ENCODE assay signal across 9 cellular contexts in the genomic region with DNA sequence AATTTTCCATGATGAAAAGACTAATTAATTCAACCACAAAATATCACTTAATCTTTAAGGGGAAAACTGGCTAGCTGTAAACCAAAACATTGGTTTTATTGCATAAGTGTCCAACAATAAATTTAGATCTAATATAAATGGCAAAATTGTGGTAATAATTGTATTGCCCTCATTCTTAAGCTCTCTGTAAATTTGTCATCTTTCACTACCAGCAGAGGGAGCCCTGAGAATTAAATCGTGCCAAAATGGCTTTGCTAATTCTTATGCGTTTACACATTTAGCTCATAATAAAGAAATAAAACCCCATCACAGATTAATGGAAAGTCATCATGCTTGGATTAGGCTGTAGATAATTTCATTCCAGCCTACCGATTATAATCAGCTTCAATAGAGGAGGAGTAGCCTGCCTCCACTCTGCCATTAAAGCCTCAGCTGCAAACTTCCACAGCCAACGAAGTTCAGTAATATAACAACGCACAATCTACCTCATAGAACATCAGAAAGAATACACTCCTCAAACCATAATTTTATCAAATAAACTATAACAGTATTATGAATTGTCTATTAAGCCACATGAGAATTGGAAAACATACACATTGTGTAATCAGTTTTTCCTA.
DNase-seq lines count a peak whose midpoint lies in the region; ATAC-seq, FAIRE-seq and TF ChIP-seq lines count a peak whose summit lies in the region.
"Had no signal": no experiment of that assay in that cellular context is flagged by ENCODE, and none has a peak within 500 bp of the region (broad histone marks: within the 10 kb centered on the region; RNA-seq: fewer than 3 reads in every experiment).

No MANE protein-coding gene starts in this region.

- 18 to 21% (median 19%) methylated on average over 5 of the region's 5 CpGs for WGBS in adrenal gland, 4 donors

- H3K36me3 Mint-ChIP-seq in T-helper 17 cell (ENCODE audit: low read depth), result no peaks in the 10 kb centered on the region

- no peak for TF ChIP-seq POLR2A in adrenal gland (IDR thresholded peaks at IDR 0.05)

- no peaks in the 10 kb centered on the region for H3K9me1 ChIP-seq in keratinocyte (ENCODE audit: control insufficient read depth, extremely low read depth, insufficient read depth, low read length)

- H3K79me2 ChIP-seq in keratinocyte (ENCODE audit: control insufficient read depth, insufficient read depth, low read length), result no peaks in the 10 kb centered on the region

- DNase-seq in left ventricle myocardium inferior (no peak), Right ventricle myocardium superior (no peak), NCI-H1105 (lab: John Stamatoyannopoulos, UW) (peak; percentile 8), adrenal gland (peak in 3 of 7 donors; percentile 8 to 24 (median 18)), keratinocyte (ENCODE audit: low read depth, low spot score) (no peak), T-helper 9 cell (no peak), T-helper 17 cell (no peak), NCI-H226 (no peak)

- peaks cover 2% of the 10 kb centered on the region for H3K4me1 Mint-ChIP-seq in T-helper 17 cell
- H3K4me1 Mint-ChIP-seq: central memory CD8-positive, alpha-beta T cell had no signal

- no peak for FAIRE-seq in keratinocyte (lab: Jason Lieb, UNC)

- no peaks in the 10 kb centered on the region for H4K20me1 ChIP-seq in keratinocyte (ENCODE audit: control insufficient read depth, extremely low read depth, insufficient read depth, low read length)

- no peak overlapping the region for H3K9ac ChIP-seq in keratinocyte (ENCODE audit: control insufficient read depth, extremely low read depth, insufficient read depth, low read length)

- H3K27ac Mint-ChIP-seq in T-helper 17 cell, result no peak overlapping the region

- peaks cover 34% of the 10 kb centered on the region for H3K27me3 Mint-ChIP-seq in T-helper 17 cell

- H3K4me2 ChIP-seq in keratinocyte (ENCODE audit: control insufficient read depth, extremely low read depth, insufficient read depth, low read depth, low read length), result no peak overlapping the region

- no peaks in the 10 kb centered on the region for H3K36me3 ChIP-seq in left ventricle myocardium inferior
- no peaks in the 10 kb centered on the region for H3K36me3 ChIP-seq in adrenal gland (replicated peaks in 1 of 2)
- H3K36me3 ChIP-seq in keratinocyte (ENCODE audit: control insufficient read depth in 2 of 2, extremely low read depth in 1 of 2, insufficient read depth in 2 of 2, low read length in 2 of 2), result no peaks in the 10 kb centered on the region

- H3K9me3 ChIP-seq in left ventricle myocardium inferior (replicated peaks) (no peaks in the 10 kb centered on the region), adrenal gland (replicated peaks in 1 of 3) (no peaks in the 10 kb centered on the region), keratinocyte (ENCODE audit: control insufficient read depth, low read depth, low read length) (no peaks in the 10 kb centered on the region), T-helper 17 cell (ENCODE audit: control insufficient read depth, low read length, poor library complexity, severe bottlenecking) (no peaks in the 10 kb centered on the region)

- ATAC-seq in Right ventricle myocardium superior (ENCODE audit: poor library complexity) (no peak), T-helper 17 cell (no peak)

- dilution Hi-C loops in keratinocyte (cut with MboI; ENCODE audit: extremely low pct_ligation_motif_present, low sequenced_read_pairs), result no loop called here

- intact Hi-C loops in left ventricle myocardium inferior (cut with micrococcal nuclease), result no loop called here
- intact Hi-C loops in Right ventricle myocardium superior (cut with DNase I), result no loop called here
- intact Hi-C loops in adrenal gland (cut with DNase I), result loop anchor here in 1 of 2 donors (10.0 kb wide), 1 partner anchor 843 kb away; a partner anchor contains a TSS

- H3K4me3 Mint-ChIP-seq in T-helper 17 cell, result no peak overlapping the region
- H3K4me3 Mint-ChIP-seq: central memory CD8-positive, alpha-beta T cell had no signal

- H3K27ac ChIP-seq in left ventricle myocardium inferior (replicated peaks), result no peak overlapping the region
- H3K27ac ChIP-seq in adrenal gland, result no peak overlapping the region
- no peak overlapping the region for H3K27ac ChIP-seq in keratinocyte (ENCODE audit: control insufficient read depth, insufficient read depth, low read length)

- TF ChIP-seq CTCF in left ventricle myocardium inferior (IDR thresholded peaks at IDR 0.05; ENCODE audit: borderline replicate concordance), result peak; percentile 67
- TF ChIP-seq CTCF in adrenal gland (IDR thresholded peaks at IDR 0.05), result peak; percentile 26 to 74 (median 48)
- peak in 2 of 3 experiments; percentile 50 to 51 for TF ChIP-seq CTCF in keratinocyte (optimal IDR thresholded peaks at IDR 0.05 in 1 of 3, IDR thresholded peaks at IDR 0.05 in 1 of 3, conservative IDR thresholded peaks at IDR 0.05 in 1 of 3; ENCODE audit: extremely low read depth in 1 of 3, insufficient read depth in 2 of 3, low read length in 3 of 3)

- H3K4me1 ChIP-seq in left ventricle myocardium inferior (no peaks in the 10 kb centered on the region), adrenal gland (replicated peaks in 1 of 2) (no peaks in the 10 kb centered on the region), keratinocyte (ENCODE audit: control insufficient read depth, extremely low read depth, insufficient read depth, low read length) (no peaks in the 10 kb centered on the region)

- peaks cover 21% of the 10 kb centered on the region for H3K27me3 ChIP-seq in left ventricle myocardium inferior (ENCODE audit: low read depth)
- peaks cover 9% of the 10 kb centered on the region for H3K27me3 ChIP-seq in adrenal gland
- no peaks in the 10 kb centered on the region for H3K27me3 ChIP-seq in keratinocyte (ENCODE audit: control insufficient read depth, extremely low read depth, insufficient read depth, low read length)

- H3K4me3 ChIP-seq in left ventricle myocardium inferior (no peak overlapping the region), adrenal gland (no peak overlapping the region), keratinocyte (ENCODE audit: control insufficient read depth in 2 of 3, extremely low read depth in 1 of 3, insufficient read depth in 2 of 3, low read depth in 1 of 3, low read length in 3 of 3) (no peak overlapping the region)

- no peak overlapping the region for H2AFZ ChIP-seq in keratinocyte (ENCODE audit: control insufficient read depth, low read length)
